19 cellular contexts compared by ENCODE assay signal in genomic region chr15:97706059-97706458, GRCh38.
A peak's percentile ranks its signal among the peaks of the same experiment; 100 is the strongest.
DNase-seq lines count a peak whose midpoint lies in the region; ATAC-seq and TF ChIP-seq lines count a peak whose summit lies in the region.
"Had no signal": no experiment of that assay in that cellular context is flagged by ENCODE, and none has a peak within 500 bp of the region (broad histone marks: within the 10 kb centered on the region; RNA-seq: fewer than 3 reads in every experiment).

No MANE protein-coding gene starts in this region.

- intact Hi-C loops in colonic mucosa (cut with DNase I) (no loop called here), left cardiac atrium (cut with DNase I) (no loop called here)

- H3K27ac ChIP-seq in colonic mucosa (peak overlapping the region; percentile 31), mucosa of rectum (ENCODE audit: low read depth in 2 of 2, low read length in 2 of 2) (peak overlapping the region; percentile 62 to 84)
- H3K27ac ChIP-seq: 22Rv1, BLaER1, C4-2B had no signal

- H3K27me3 ChIP-seq in colonic mucosa, result no peaks in the 10 kb centered on the region
- no peaks in the 10 kb centered on the region for H3K27me3 ChIP-seq in mucosa of rectum (ENCODE audit: control insufficient read depth in 2 of 2, insufficient read depth in 2 of 2, low read length in 2 of 2)
- H3K27me3 ChIP-seq: BLaER1 had no signal

- TF ChIP-seq CTCF in LNCaP clone FGC (IDR thresholded peaks at IDR 0.05; ENCODE audit: control insufficient read depth, extremely low read depth, insufficient read depth), result no peak
- no peak for TF ChIP-seq CTCF in colonic mucosa (IDR thresholded peaks at IDR 0.05)

- peak; percentile 1 for DNase-seq in LNCaP clone FGC (ENCODE audit: low read depth)
- DNase-seq in colonic mucosa, result peak; percentile 69
- no peak for DNase-seq in left cardiac atrium
- no peak for DNase-seq in DMS114 treated with DMSO at 0.1 percent for 48 hours (lab: John Stamatoyannopoulos, UW; ENCODE audit: unreplicated experiment)
- DNase-seq: Caco-2; CD4-positive, CD25-positive, alpha-beta regulatory T cell; CD8-positive, alpha-beta T cell; DMS79; EL; GDM1; H9 had no signal

- H3K4me1 ChIP-seq in colonic mucosa, result peaks cover 4% of the 10 kb centered on the region
- peaks cover 20 to 44% of the 10 kb centered on the region in 2 donors for H3K4me1 ChIP-seq in mucosa of rectum (ENCODE audit: control insufficient read depth in 2 of 2, insufficient read depth in 2 of 2, low read length in 2 of 2)
- H3K4me1 ChIP-seq: BLaER1, Caco-2 had no signal

- H3K4me3 ChIP-seq in LNCaP clone FGC (ENCODE audit: low read depth, low read length) (no peak overlapping the region), colonic mucosa (no peak overlapping the region), mucosa of rectum (ENCODE audit: low read length in 2 of 2) (no peak overlapping the region)
- H3K4me3 ChIP-seq: BLaER1, GM12878, GM23338 had no signal

- H3K36me3 ChIP-seq in colonic mucosa (no peaks in the 10 kb centered on the region), mucosa of rectum (ENCODE audit: control insufficient read depth in 2 of 2, insufficient read depth in 2 of 2, low read length in 2 of 2) (no peaks in the 10 kb centered on the region)
- H3K36me3 ChIP-seq: BLaER1 had no signal

- H3K9ac ChIP-seq in colonic mucosa (ENCODE audit: low read depth in 2 of 2, low read length in 2 of 2), result no peak overlapping the region
- no peak overlapping the region for H3K9ac ChIP-seq in mucosa of rectum (ENCODE audit: low read depth in 1 of 2, low read length in 2 of 2)
- H3K9ac ChIP-seq: BLaER1 had no signal

- H3K9me3 ChIP-seq in colonic mucosa, result no peaks in the 10 kb centered on the region
- no peaks in the 10 kb centered on the region for H3K9me3 ChIP-seq in mucosa of rectum (ENCODE audit: control insufficient read depth in 2 of 2, low read length in 2 of 2)
- H3K9me3 ChIP-seq: BLaER1, Caco-2 had no signal

- no peak for ATAC-seq in left cardiac atrium
- no peak for ATAC-seq in HG02981 (IDR thresholded peaks at IDR 0.05; ENCODE audit: unreplicated experiment)
- ATAC-seq: CD8-positive, alpha-beta T cell; GM12878; GM23338; HCT116 had no signal

Comparison
In these comparisons a context has a peak if more than half of its experiments do, and no peak if none do; other contexts are left out.
1. DNase-seq: peak in LNCaP clone FGC (single experiment) and colonic mucosa (single experiment); none in left cardiac atrium (single experiment) and DMS114 treated with DMSO at 0.1 percent for 48 hours (single experiment).